Comparison of ENCODE assay signal across 19 cellular contexts in genomic region chr1:210302501-210302900, GRCh38. TPM values are rescaled to one million over a fixed set of nuclear protein-coding genes. Genes with fewer than 3 reads are reported as not detected.
DNase-seq lines count a peak whose midpoint lies in the region; ATAC-seq and TF ChIP-seq lines count a peak whose summit lies in the region.
"Had no signal": no experiment of that assay in that cellular context is flagged by ENCODE, and none has a peak within 500 bp of the region (broad histone marks: within the 10 kb centered on the region; RNA-seq: fewer than 3 reads in every experiment).

No MANE protein-coding gene starts in this region.

- H2BK5ac ChIP-seq in trophoblast cell (ENCODE audit: low read depth, low read length, poor library complexity) = no peak overlapping the region

- peaks cover 3% of the 10 kb centered on the region for H3K79me1 ChIP-seq in trophoblast cell (ENCODE audit: low read length)

- H2AK5ac ChIP-seq in trophoblast cell (ENCODE audit: low read length) = peak overlapping the region; percentile 35

- H4K12ac ChIP-seq in trophoblast cell (ENCODE audit: low read depth, low read length) = no peak overlapping the region

- H3K27me3 ChIP-seq in left ventricle myocardium inferior (ENCODE audit: low read depth) = no peaks in the 10 kb centered on the region
- H3K27me3 ChIP-seq in trophoblast cell (ENCODE audit: insufficient read depth, low read length) = no peaks in the 10 kb centered on the region
- H3K27me3 ChIP-seq: BLaER1, Peyer's patch had no signal

- H4K91ac ChIP-seq in trophoblast cell (ENCODE audit: low read depth, low read length) = peak overlapping the region; percentile 2

- DNase-seq in Right ventricle myocardium inferior (ENCODE audit: missing footprints) (no peak), cardiac septum (ENCODE audit: low spot score) (no peak), left ventricle myocardium inferior (peak; percentile 22), trophoblast cell (no peak), NCI-H748 treated with DMSO at 0.1 percent for 48 hours (lab: John Stamatoyannopoulos, UW) (no peak), NCI-H2196 treated with DMSO at 0.1 percent for 48 hours (lab: John Stamatoyannopoulos, UW; ENCODE audit: unreplicated experiment) (no peak), islet precursor cell (no peak)
- DNase-seq: H7, MM.1S, NCI-H1105, NCI-H187 treated with DMSO at 0.1 percent for 48 hours, NCI-H2171, NCI-H510A treated with DMSO at 0.1 percent for 48 hours, Peyer's patch, SIG-M5 had no signal

- H3K23ac ChIP-seq in trophoblast cell (ENCODE audit: low read length) = no peak overlapping the region

- H2AFZ ChIP-seq in trophoblast cell (ENCODE audit: insufficient read depth, low read length, poor library complexity) = no peak overlapping the region

- H4K8ac ChIP-seq in trophoblast cell (ENCODE audit: low read depth, low read length) = no peak overlapping the region

- no peak overlapping the region for H3K18ac ChIP-seq in trophoblast cell (ENCODE audit: low read length)

- no peak overlapping the region for H3K4ac ChIP-seq in trophoblast cell (ENCODE audit: low read depth, low read length)

- no peak for TF ChIP-seq CTCF in left ventricle myocardium inferior (IDR thresholded peaks at IDR 0.05; ENCODE audit: borderline replicate concordance)

- H3K36me3 ChIP-seq in left ventricle myocardium inferior (no peaks in the 10 kb centered on the region), trophoblast cell (ENCODE audit: control insufficient read depth in 1 of 2, insufficient read depth in 2 of 2, low read length in 2 of 2) (no peaks in the 10 kb centered on the region)
- H3K36me3 ChIP-seq: BLaER1, Peyer's patch had no signal

- H3K14ac ChIP-seq in trophoblast cell (ENCODE audit: low read length) = peak overlapping the region; percentile 10

- H3K9me3 ChIP-seq in left ventricle myocardium inferior (replicated peaks) (no peaks in the 10 kb centered on the region), trophoblast cell (ENCODE audit: insufficient read depth, low read depth, low read length) (no peaks in the 10 kb centered on the region)
- H3K9me3 ChIP-seq: BLaER1, Peyer's patch had no signal

- H3K27ac ChIP-seq in left ventricle myocardium inferior (replicated peaks) = no peak overlapping the region
- H3K27ac ChIP-seq in trophoblast cell (ENCODE audit: low read depth, low read length) = no peak overlapping the region
- H3K27ac ChIP-seq: 22Rv1, BLaER1, KMS-11, Peyer's patch had no signal

- intact Hi-C loops in Right ventricle myocardium inferior (cut with DNase I) = loop anchor here (10.0 kb wide), 1 partner anchor 438 kb away; no protein-coding TSS in a partner anchor
- intact Hi-C loops in cardiac septum (cut with DNase I) = loop anchor here (10.0 kb wide), 1 partner anchor 438 kb away; no protein-coding TSS in a partner anchor
- intact Hi-C loops in left ventricle myocardium inferior (cut with micrococcal nuclease) = no loop called here

- H3K4me1 ChIP-seq in left ventricle myocardium inferior (peaks cover 17% of the 10 kb centered on the region), trophoblast cell (ENCODE audit: control insufficient read depth in 1 of 2, insufficient read depth in 2 of 2, low read length in 2 of 2) (peaks cover 0 to 12% of the 10 kb centered on the region in 2 experiments)
- H3K4me1 ChIP-seq: BLaER1, Peyer's patch had no signal

- H2BK12ac ChIP-seq in trophoblast cell (ENCODE audit: low read length) = peak overlapping the region; percentile 69

- no peaks in the 10 kb centered on the region for H3K79me2 ChIP-seq in trophoblast cell (ENCODE audit: control insufficient read depth, insufficient read depth, low read length, poor library complexity)

- H3K9ac ChIP-seq in trophoblast cell (ENCODE audit: low read length) = no peak overlapping the region
- H3K9ac ChIP-seq: BLaER1, KMS-11 had no signal

- peak; percentile 94 for ATAC-seq in Right ventricle myocardium inferior
- no peak for ATAC-seq in HG03565 (IDR thresholded peaks at IDR 0.05; ENCODE audit: unreplicated experiment)

- H3K4me3 ChIP-seq in left ventricle myocardium inferior = no peak overlapping the region
- H3K4me3 ChIP-seq in trophoblast cell (ENCODE audit: low read depth, low read length) = no peak overlapping the region
- H3K4me3 ChIP-seq: BLaER1, Peyer's patch had no signal

- no CpG with 5 or more reads among the region's 10 CpGs for WGBS in trophoblast cell (ENCODE audit: extremely low coverage, insufficient coverage, insufficient read length)

- H3K4me2 ChIP-seq in trophoblast cell (ENCODE audit: low read length) = no peak overlapping the region
- H3K4me2 ChIP-seq: BLaER1, KMS-11 had no signal

- H2BK120ac ChIP-seq in trophoblast cell (ENCODE audit: insufficient read depth, low read length, poor library complexity) = no peak overlapping the region

RNA-seq across cellular contexts. Expression of gene HHAT, which starts 26.2 kb away (rescaled TPM):
- total RNA-seq in Right ventricle myocardium inferior = 1.8 TPM
- total RNA-seq in cardiac septum = 2.4 TPM
- 2.1 TPM for total RNA-seq in left ventricle myocardium inferior
- 5.1 and 5.2 TPM in 2 replicates for polyA plus RNA-seq in trophoblast cell (2013)
